ENCODE assay signal across 19 cellular contexts in the genomic region with DNA sequence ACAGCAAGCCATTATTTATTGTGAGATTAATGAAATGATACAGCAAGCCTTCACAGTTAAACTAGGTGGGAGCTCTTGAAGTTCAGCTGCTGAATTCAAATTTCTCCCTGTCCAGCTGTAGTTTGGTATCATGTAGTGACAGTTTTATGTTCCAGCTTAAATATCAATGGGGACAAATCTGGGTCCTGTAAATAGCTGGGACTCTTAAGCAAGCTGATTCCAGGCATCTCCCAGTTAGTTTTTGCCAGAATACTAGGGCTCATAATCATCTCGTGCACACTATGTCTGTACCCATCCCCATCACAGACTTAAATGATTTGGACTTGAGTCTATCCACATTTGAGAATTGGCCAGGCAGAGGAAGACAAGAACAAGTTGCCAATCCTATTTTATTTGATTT. TPM values are rescaled to one million over a fixed set of nuclear protein-coding genes. Genes with fewer than 3 reads are reported as not detected.
DNase-seq lines count a peak whose midpoint lies in the region; ATAC-seq, FAIRE-seq and TF ChIP-seq lines count a peak whose summit lies in the region.
"Had no signal": no experiment of that assay in that cellular context is flagged by ENCODE, and none has a peak within 500 bp of the region (broad histone marks: within the 10 kb centered on the region; RNA-seq: fewer than 3 reads in every experiment).

No MANE protein-coding gene starts in this region.

- no peaks in the 10 kb centered on the region for H3K9me1 ChIP-seq in K562 (ENCODE audit: control insufficient read depth, insufficient read depth, low read length)

- no peaks in the 10 kb centered on the region for H3K4me1 ChIP-seq in K562 (replicated peaks in 1 of 2; ENCODE audit: control insufficient read depth in 2 of 2, insufficient read depth in 2 of 2, low read length in 2 of 2)
- H3K4me1 ChIP-seq: BE2C, Caco-2 had no signal

- H3K4me2 ChIP-seq in K562 (ENCODE audit: insufficient read depth, low read length), result no peak overlapping the region
- H3K4me2 ChIP-seq: GM23338 had no signal

- TF ChIP-seq CTCF in HFFc6 (IDR thresholded peaks at IDR 0.05), result no peak
- TF ChIP-seq CTCF in K562 (IDR thresholded peaks at IDR 0.05 in 2 of 3, conservative IDR thresholded peaks at IDR 0.05 in 1 of 3; ENCODE audit: insufficient read depth in 2 of 3, low read depth in 1 of 3, low read length in 3 of 3), result no peak
- no peak for TF ChIP-seq CTCF in nephron (IDR thresholded peaks at IDR 0.05; ENCODE audit: unreplicated experiment in 3 of 3)

- H3K4me3 Mint-ChIP-seq in HFFc6 (no peak overlapping the region), nephron (no peak overlapping the region)
- H3K4me3 Mint-ChIP-seq: CD4-positive, alpha-beta T cell; GM23338 had no signal

- DNase-seq in HFFc6 (no peak), K562 (ENCODE audit: extremely low read depth in 1 of 4, low spot score in 3 of 4) (no peak), germinal center (ENCODE audit: low spot score) (no peak), inferior parietal cortex (ENCODE audit: extremely low spot score) (no peak), putamen (ENCODE audit: low spot score) (no peak)
- DNase-seq: ACHN; BE2C; C1 segment of cervical spinal cord; Caco-2; CD4-positive, alpha-beta T cell; HCEC 1CT had no signal

- H3K4me1 Mint-ChIP-seq in HFFc6 (ENCODE audit: low read depth) (peaks cover 20% of the 10 kb centered on the region), nephron (peaks cover 5% of the 10 kb centered on the region)

- no peak overlapping the region for H3K27ac ChIP-seq in K562 (ENCODE audit: extremely low read depth, low read depth, low read length)
- H3K27ac ChIP-seq: HL-60 had no signal

- ATAC-seq in K562 (no peak), GM18505 (IDR thresholded peaks at IDR 0.05; ENCODE audit: unreplicated experiment) (no peak)
- ATAC-seq: GM23338 had no signal

- FAIRE-seq in K562 (lab: Jason Lieb, UNC), result peak; percentile 6
- FAIRE-seq: A204.1, D721Med, GM12891, GM18507 had no signal

- H3K9ac ChIP-seq in K562 (ENCODE audit: insufficient read depth in 1 of 2, low read depth in 2 of 2, low read length in 2 of 2), result no peak overlapping the region

- H2AFZ ChIP-seq in K562 (ENCODE audit: low read depth, low read length), result no peak overlapping the region
- H2AFZ ChIP-seq: GM23338 had no signal

- H3K27me3 ChIP-seq in K562 (ENCODE audit: control insufficient read depth in 2 of 2, insufficient read depth in 2 of 2, low read length in 2 of 2), result no peaks in the 10 kb centered on the region
- H3K27me3 ChIP-seq: BE2C had no signal

- no peaks in the 10 kb centered on the region for H4K20me1 ChIP-seq in K562 (replicated peaks; ENCODE audit: control insufficient read depth, insufficient read depth, low read length)

- peaks cover 23% of the 10 kb centered on the region for H3K36me3 Mint-ChIP-seq in HFFc6 (ENCODE audit: low read depth)
- H3K36me3 Mint-ChIP-seq in nephron (ENCODE audit: low read depth), result peaks cover 23% of the 10 kb centered on the region

- 80% methylated on average over 1 of the region's 1 CpG for WGBS in K562 (ENCODE audit: insufficient coverage, low coverage, missing lambda C conversion rate)

- no TSS peak for BruUV-seq in K562 (replicated peaks; lab: Mats Ljungman, UMichigan)

- TF ChIP-seq RAD21 in K562 (CRISPR knock-in tag; conservative IDR thresholded peaks at IDR 0.05 in 1 of 2, IDR thresholded peaks at IDR 0.05 in 1 of 2), result no peak

- in situ Hi-C loops in K562 (cut with MboI), result no loop called here

- peaks cover 58% of the 10 kb centered on the region for H3K36me3 ChIP-seq in K562 (ENCODE audit: control insufficient read depth, insufficient read depth, low read length)
- H3K36me3 ChIP-seq: BE2C had no signal

- no peak for TF ChIP-seq EP300 in K562 (IDR thresholded peaks at IDR 0.05; ENCODE audit: low read length)

- no peak overlapping the region for H3K4me3 ChIP-seq in K562
- H3K4me3 ChIP-seq: GM23338 had no signal

- intact Hi-C loops in K562 (cut with micrococcal nuclease), result no loop called here

- no peaks in the 10 kb centered on the region for H3K27me3 Mint-ChIP-seq in HFFc6 (ENCODE audit: insufficient read depth)
- H3K27me3 Mint-ChIP-seq in nephron (ENCODE audit: low read depth), result no peaks in the 10 kb centered on the region
- H3K27me3 Mint-ChIP-seq: CD4-positive, alpha-beta T cell had no signal

- H3K27ac Mint-ChIP-seq in HFFc6, result peak overlapping the region; percentile 19; the same call in 1 of the 2 replicates
- peak overlapping the region in 2 of 3 experiments; percentile 3 to 8 for H3K27ac Mint-ChIP-seq in nephron
- H3K27ac Mint-ChIP-seq: CD4-positive, alpha-beta T cell; GM23338 had no signal

- no peaks in the 10 kb centered on the region for H3K9me3 ChIP-seq in K562 (replicated peaks; ENCODE audit: control insufficient read depth, insufficient read depth, low read depth, low read length)
- H3K9me3 ChIP-seq: BE2C, Caco-2 had no signal

- H3K79me2 ChIP-seq in K562 (ENCODE audit: control insufficient read depth, insufficient read depth, low read length), result no peaks in the 10 kb centered on the region

- CTCF ChIA-PET in K562 (lab: Yijun Ruan, JAX; ENCODE audit: low intra/inter-chr PET ratio), result no interaction called here

- H3K9me3 Mint-ChIP-seq in HFFc6 (no peaks in the 10 kb centered on the region), nephron (no peaks in the 10 kb centered on the region)
- H3K9me3 Mint-ChIP-seq: CD4-positive, alpha-beta T cell; GM23338 had no signal

- no peak for TF ChIP-seq POLR2A in K562 (conservative IDR thresholded peaks at IDR 0.05)
- TF ChIP-seq POLR2A in GM18505 (IDR thresholded peaks at IDR 0.05; ENCODE audit: borderline replicate concordance, extremely low read depth, insufficient read depth, insufficient read length), result no peak

- POLR2A ChIA-PET in K562 (lab: Yijun Ruan, JAX), result interaction anchor here (1.4 kb wide), 1 partner anchor 17 kb away, joined by 4 read pairs; no protein-coding TSS in a partner anchor

TF ChIP-seq in K562, 482 proteins besides CTCF, POLR2A, EP300 and RAD21 (continues in another document):
- TF ChIP-seq FIP1L1 (IDR thresholded peaks at IDR 0.05; ENCODE audit: low read depth, low read length, poor library complexity, severe bottlenecking) (no peak), TOE1 (IDR thresholded peaks at IDR 0.05; ENCODE audit: borderline replicate concordance) (no peak), TOE1 (CRISPR knock-in tag; IDR thresholded peaks at IDR 0.05; ENCODE audit: borderline replicate concordance, low read depth) (no peak), ZNF347 (CRISPR knock-in tag; IDR thresholded peaks at IDR 0.05; ENCODE audit: low read depth) (no peak), KDM2B (CRISPR knock-in tag; IDR thresholded peaks at IDR 0.05) (no peak), ZBTB1 (CRISPR knock-in tag; IDR thresholded peaks at IDR 0.05; ENCODE audit: borderline replicate concordance, low read depth) (no peak), ETV1 (tag; conservative IDR thresholded peaks at IDR 0.05; ENCODE audit: low read depth) (no peak), MED1 (CRISPR knock-in tag; IDR thresholded peaks at IDR 0.05; ENCODE audit: borderline replicate concordance) (no peak), KAT2B (IDR thresholded peaks at IDR 0.05; ENCODE audit: low read depth, low read length) (no peak)

RNA-seq across cellular contexts. Expression of gene NIT2, which starts 27.9 kb away (rescaled TPM):
- 10 to 100 TPM; 36.4 to 48.6 (median 42.7) TPM for total RNA-seq in HFFc6 (2021; fragmentation: NEBNext Ultra II Directional; extraction: Animal tissue kit (Norgen Biotek cat#: 25700))
- 21.7 and 43.7 TPM in 2 replicates for total RNA-seq in K562 (2011; cell fraction: chromatin; rRNA removed; ENCODE audit: low replicate concordance)
- total RNA-seq in K562 (2011; cell fraction: nucleolus; rRNA removed), result 13.4 and 13.7 TPM in 2 replicates
- 22.8 and 32.7 TPM in 2 replicates for total RNA-seq in K562 (2011; cell fraction: nucleoplasm; rRNA removed)
- total RNA-seq in K562 (2014; rRNA removed) (10.9 and 11.4 TPM in 2 replicates), K562 (2014; rRNA removed; fragmentation: Illumina TruSeq; extraction: Trizol) (21.5 and 24.8 TPM in 2 replicates), K562 (2015; rRNA removed; fragmentation: Illumina TruSeq; extraction: Trizol) (18.8 and 19.1 TPM in 2 replicates), K562 (2021) (22.1 and 24.9 TPM in 2 replicates)
- polyA plus RNA-seq in K562 (2011; rRNA removed) (36.3 and 49.5 TPM in 2 replicates), K562 (2014; fragmentation: Illumina TruSeq; extraction: Trizol) (16.6 and 17.0 TPM in 2 replicates), K562 (2014; fragmentation: Nextera tagmentation; extraction: Ambion mirVana) (10 to 100 TPM; 59.9 to 62.2 TPM), K562 (2014; rRNA removed) (26.7 and 26.9 TPM in 2 replicates)
- 9.1 and 17.4 TPM in 2 replicates for polyA plus RNA-seq in K562 (2011; cell fraction: cytosol; rRNA removed)
- 64.7 and 73.1 TPM in 2 replicates for polyA plus RNA-seq in K562 (2011; cell fraction: nucleus; rRNA removed)
- polyA plus RNA-seq in K562 (2012), result 28.7 and 29.5 TPM in 2 replicates
- polyA minus RNA-seq in K562 (2011; rRNA and poly(A)+ RNA removed), result 14.1 and 16.0 TPM in 2 replicates
- 6.1 and 6.9 TPM in 2 replicates for polyA minus RNA-seq in K562 (2011; cell fraction: cytosol; rRNA and poly(A)+ RNA removed)
- 12.4 and 14.8 TPM in 2 replicates for polyA minus RNA-seq in K562 (2011; cell fraction: nucleus; rRNA and poly(A)+ RNA removed)

RNA-seq across cellular contexts. Expression of gene TBC1D23, which starts 45.9 kb away (rescaled TPM):
- 10 to 100 TPM; 62.1 to 76.5 (median 72.9) TPM for total RNA-seq in HFFc6 (2021; fragmentation: NEBNext Ultra II Directional; extraction: Animal tissue kit (Norgen Biotek cat#: 25700))
- total RNA-seq in K562 (2011; cell fraction: chromatin; rRNA removed; ENCODE audit: low replicate concordance), result 86.1 and 137 TPM in 2 replicates
- 23.0 and 30.1 TPM in 2 replicates for total RNA-seq in K562 (2011; cell fraction: nucleolus; rRNA removed)
- total RNA-seq in K562 (2011; cell fraction: nucleoplasm; rRNA removed), result 48.8 and 56.6 TPM in 2 replicates
- 26.7 and 28.0 TPM in 2 replicates for total RNA-seq in K562 (2014; rRNA removed)
- 48.7 and 56.5 TPM in 2 replicates for total RNA-seq in K562 (2014; rRNA removed; fragmentation: Illumina TruSeq; extraction: Trizol)
- total RNA-seq in K562 (2015; rRNA removed; fragmentation: Illumina TruSeq; extraction: Trizol), result 32.0 and 35.2 TPM in 2 replicates
- total RNA-seq in K562 (2021), result 42.8 and 48.2 TPM in 2 replicates
- polyA plus RNA-seq in K562 (2011; rRNA removed), result 75.2 and 85.8 TPM in 2 replicates
- polyA plus RNA-seq in K562 (2011; cell fraction: cytosol; rRNA removed), result 13.5 and 23.4 TPM in 2 replicates
- polyA plus RNA-seq in K562 (2011; cell fraction: nucleus; rRNA removed), result 27.0 and 42.7 TPM in 2 replicates
- polyA plus RNA-seq in K562 (2012), result 20.5 and 23.1 TPM in 2 replicates
- polyA plus RNA-seq in K562 (2014; fragmentation: Illumina TruSeq; extraction: Trizol), result 24.4 and 29.0 TPM in 2 replicates
- 10 to 100 TPM; 43.7 to 49.3 TPM for polyA plus RNA-seq in K562 (2014; fragmentation: Nextera tagmentation; extraction: Ambion mirVana)
- 23.4 and 25.8 TPM in 2 replicates for polyA plus RNA-seq in K562 (2014; rRNA removed)
- 104 and 139 TPM in 2 replicates for polyA minus RNA-seq in K562 (2011; rRNA and poly(A)+ RNA removed)
- 35.6 and 41.3 TPM in 2 replicates for polyA minus RNA-seq in K562 (2011; cell fraction: cytosol; rRNA and poly(A)+ RNA removed)
- 27.5 and 53.5 TPM in 2 replicates for polyA minus RNA-seq in K562 (2011; cell fraction: nucleus; rRNA and poly(A)+ RNA removed)
